ENCODE assay signal across 11 cellular contexts in the genomic region with DNA sequence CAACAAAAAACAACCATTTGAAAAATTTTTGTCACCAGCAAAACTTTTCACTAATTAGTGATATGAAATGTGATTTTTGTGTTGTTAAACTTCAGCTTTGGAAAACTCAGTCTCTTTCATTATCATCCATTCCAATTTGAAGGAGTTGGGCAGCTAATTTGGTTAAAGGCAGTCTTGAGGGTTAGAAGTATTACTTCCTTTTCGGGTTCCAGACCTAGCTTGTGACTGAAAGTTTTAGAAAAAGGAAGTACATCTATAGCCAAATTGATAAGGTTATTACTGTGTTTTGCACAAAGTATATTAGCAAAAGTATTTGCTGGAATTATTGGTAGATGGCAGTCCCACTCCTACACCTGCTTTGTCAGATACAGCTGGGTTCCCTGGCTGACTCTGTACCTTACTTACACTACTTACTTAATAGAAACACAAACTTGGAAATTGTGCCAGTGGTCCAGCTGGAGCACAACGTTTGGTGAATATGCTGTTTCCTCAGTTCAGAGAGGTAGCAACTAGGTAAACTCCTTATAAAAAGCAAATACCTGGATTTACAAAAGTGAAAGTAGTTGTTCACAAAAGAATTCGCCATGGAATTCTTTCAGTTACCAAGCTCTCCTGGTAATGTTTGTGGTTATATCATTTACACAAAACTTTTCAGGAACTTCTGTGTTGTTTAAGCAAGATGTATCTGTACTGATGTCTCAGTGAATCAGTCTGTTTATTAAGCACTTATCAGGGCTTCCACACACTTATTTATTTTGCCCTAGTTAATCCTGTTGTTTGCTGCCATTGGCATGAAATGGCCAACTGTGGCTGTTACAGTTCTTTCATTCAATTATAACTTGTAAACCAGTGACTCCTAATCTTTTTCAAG. TPM values are rescaled to one million over a fixed set of nuclear protein-coding genes. Genes with fewer than 3 reads are reported as not detected.
A peak's percentile ranks its signal among the peaks of the same experiment; 100 is the strongest.
DNase-seq lines count a peak whose midpoint lies in the region; ATAC-seq, FAIRE-seq and TF ChIP-seq lines count a peak whose summit lies in the region.
"Had no signal": no experiment of that assay in that cellular context is flagged by ENCODE, and none has a peak within 500 bp of the region (broad histone marks: within the 10 kb centered on the region; RNA-seq: fewer than 3 reads in every experiment).

No MANE protein-coding gene starts in this region.

- FAIRE-seq in GM12878 (lab: Jason Lieb, UNC): peak; percentile 54

- H3K4me3 ChIP-seq in GM12878 (no peak overlapping the region), tibial nerve (no peak overlapping the region)
- H3K4me3 ChIP-seq: right lobe of liver had no signal

- SMC1A ChIA-PET in GM12878 (lab: Charles Lee; ENCODE audit: uncharacterized antibody, unreplicated experiment): interaction anchor here (0.8 to 1.8 kb wide), 9 partner anchors 9 to 273 kb away, joined by 3 to 7 read pairs (median 3); no protein-coding TSS in a partner anchor

- BruUV-seq in GM12878 (replicated peaks; lab: Mats Ljungman, UMichigan): no TSS peak

- H3K9me3 ChIP-seq in GM12878 (replicated peaks; ENCODE audit: control insufficient read depth, insufficient read depth, low read length) (no peaks in the 10 kb centered on the region), tibial nerve (no peaks in the 10 kb centered on the region)
- H3K9me3 ChIP-seq: right lobe of liver had no signal

- no peak for TF ChIP-seq POLR2A in GM12878 (IDR thresholded peaks at IDR 0.05; ENCODE audit: low read depth, low read length)
- TF ChIP-seq POLR2A in tibial nerve (IDR thresholded peaks at IDR 0.05): no peak

- TF ChIP-seq RAD21 in GM12878 (IDR thresholded peaks at IDR 0.05; ENCODE audit: insufficient read depth, low read depth, low read length): no peak

- no peak overlapping the region for H2AFZ ChIP-seq in GM12878 (ENCODE audit: control insufficient read depth, low read depth, low read length)

- peak; percentile 66 for ATAC-seq in GM21423 (IDR thresholded peaks at IDR 0.05; ENCODE audit: unreplicated experiment)
- peak; percentile 74 for ATAC-seq in HG03442 (IDR thresholded peaks at IDR 0.05; ENCODE audit: unreplicated experiment)
- peak; percentile 78 for ATAC-seq in GM12878

- WGBS in GM12878 (ENCODE audit: insufficient coverage, insufficient replicate concordance, low lambda C conversion rate, missing lambda C conversion rate): 33% methylated on average over 3 of the region's 3 CpGs
- 71 to 78% methylated on average over 3 of the region's 3 CpGs for WGBS in tibial nerve, 2 donors

- peaks cover 3% of the 10 kb centered on the region for H3K79me2 ChIP-seq in GM12878 (ENCODE audit: control insufficient read depth, insufficient read depth, low read length)

- DNase-seq in DMS53 (lab: John Stamatoyannopoulos, UW): peak; percentile 53
- no peak for DNase-seq in GM12878 (ENCODE audit: low read depth, low spot score)
- no peak for DNase-seq in HEK293T (ENCODE audit: extremely low spot score)
- DNase-seq in tibial nerve (ENCODE audit: low spot score in 2 of 2): no peak
- no peak for DNase-seq in foreskin melanocyte
- no peak for DNase-seq in AG08395 (ENCODE audit: low spot score)
- DNase-seq: activated naive CD4-positive, alpha-beta T cell treated with anti-CD3 and anti-CD28 coated beads for 36 hours; CD4-positive, alpha-beta memory T cell; right lobe of liver had no signal

- H3K36me3 ChIP-seq in GM12878 (ENCODE audit: control insufficient read depth in 2 of 2, insufficient read depth in 2 of 2, low read length in 1 of 2) (peaks cover 7 to 31% of the 10 kb centered on the region in 2 experiments), tibial nerve (peaks cover 0 to 75% (median 0%) of the 10 kb centered on the region in 3 donors)

- in situ Hi-C loops in GM12878 (cut with MboI): no loop called here

- CTCF ChIA-PET in GM12878 (lab: Yijun Ruan, JAX) (interaction anchor here (0.6 to 1.3 kb wide), 4 partner anchors 32 to 431 kb away, joined by 3 to 5 read pairs (median 3); no protein-coding TSS in a partner anchor), HEK293T (lab: Yijun Ruan, JAX) (no interaction called here)

- H3K4me2 ChIP-seq in GM12878 (ENCODE audit: control insufficient read depth, insufficient read depth): peak overlapping the region; percentile 31

- H3K27ac ChIP-seq in GM12878 (ENCODE audit: control insufficient read depth, insufficient read depth): no peak overlapping the region; the same call in 1 of the 2 replicates
- H3K27ac ChIP-seq in tibial nerve: no peak overlapping the region
- H3K27ac ChIP-seq: right lobe of liver had no signal

- H3K9ac ChIP-seq in GM12878 (ENCODE audit: control insufficient read depth, insufficient read depth, low read length): no peak overlapping the region

- no peak for TF ChIP-seq EP300 in GM12878 (IDR thresholded peaks at IDR 0.05; ENCODE audit: borderline replicate concordance in 1 of 2, control insufficient read depth in 1 of 2, low read depth in 2 of 2, low read length in 2 of 2)
- peak in 1 of 2 donors; percentile 4 for TF ChIP-seq EP300 in tibial nerve (IDR thresholded peaks at IDR 0.05)

- H3K4me1 ChIP-seq in GM12878 (ENCODE audit: control insufficient read depth, insufficient read depth, low read length) (peaks cover 10% of the 10 kb centered on the region; the same call in 1 of the 2 replicates), tibial nerve (peaks cover 0 to 41% (median 2%) of the 10 kb centered on the region in 4 donors)

- no peaks in the 10 kb centered on the region for H4K20me1 ChIP-seq in GM12878 (ENCODE audit: control insufficient read depth, insufficient read depth)

- TF ChIP-seq CTCF in GM12878 (IDR thresholded peaks at IDR 0.05 in 2 of 3, conservative IDR thresholded peaks at IDR 0.05 in 1 of 3; ENCODE audit: control insufficient read depth in 2 of 3, extremely low read depth in 1 of 3, insufficient read depth in 1 of 3, low read depth in 3 of 3, low read length in 3 of 3): no peak
- TF ChIP-seq CTCF in tibial nerve (IDR thresholded peaks at IDR 0.05): no peak

- H3K27me3 ChIP-seq in GM12878 (replicated peaks in 1 of 2; ENCODE audit: control insufficient read depth in 2 of 2, insufficient read depth in 2 of 2, low read length in 1 of 2) (no peaks in the 10 kb centered on the region), tibial nerve (no peaks in the 10 kb centered on the region)
- H3K27me3 ChIP-seq: right lobe of liver had no signal

- POLR2A ChIA-PET in GM12878 (lab: Charles Lee): interaction anchor here (0.5 to 1.3 kb wide), 5 partner anchors 9 to 151 kb away, joined by 3 to 4 read pairs (median 4); partner anchors contain the start of gene SSR3
- POLR2A ChIA-PET in HEK293T (lab: Yijun Ruan, JAX): no interaction called here

- RAD21 ChIA-PET in GM12878 (lab: Charles Lee; ENCODE audit: unreplicated experiment): interaction anchor here (0.6 to 1.4 kb wide), 6 partner anchors 23 to 693 kb away, joined by 3 to 4 read pairs (median 3); partner anchors contain the start of gene SSR3

- intact Hi-C loops in GM12878 (cut with micrococcal nuclease; ENCODE audit: unreplicated experiment): no loop called here

TF ChIP-seq in GM12878, 131 proteins besides CTCF, POLR2A, EP300 and RAD21 (continues in another document):
- TF ChIP-seq SMAD5 (IDR thresholded peaks at IDR 0.05; ENCODE audit: low read depth) (no peak), ZNF24 (IDR thresholded peaks at IDR 0.05) (no peak), RUNX3 (IDR thresholded peaks at IDR 0.05; ENCODE audit: low read length) (no peak), POLR2AphosphoS2 (IDR thresholded peaks at IDR 0.05; ENCODE audit: low read depth, low read length) (no peak)
- TF ChIP-seq, protein P1, sequence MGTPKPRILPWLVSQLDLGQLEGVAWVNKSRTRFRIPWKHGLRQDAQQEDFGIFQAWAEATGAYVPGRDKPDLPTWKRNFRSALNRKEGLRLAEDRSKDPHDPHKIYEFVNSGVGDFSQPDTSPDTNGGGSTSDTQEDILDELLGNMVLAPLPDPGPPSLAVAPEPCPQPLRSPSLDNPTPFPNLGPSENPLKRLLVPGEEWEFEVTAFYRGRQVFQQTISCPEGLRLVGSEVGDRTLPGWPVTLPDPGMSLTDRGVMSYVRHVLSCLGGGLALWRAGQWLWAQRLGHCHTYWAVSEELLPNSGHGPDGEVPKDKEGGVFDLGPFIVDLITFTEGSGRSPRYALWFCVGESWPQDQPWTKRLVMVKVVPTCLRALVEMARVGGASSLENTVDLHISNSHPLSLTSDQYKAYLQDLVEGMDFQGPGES (IDR thresholded peaks at IDR 0.05): no peak

TF ChIP-seq in HEK293T, 16 proteins besides CTCF, POLR2A, EP300 and RAD21:
- TF ChIP-seq BHLHE40 (IDR thresholded peaks at IDR 0.05; ENCODE audit: borderline replicate concordance) (no peak), FOXM1 (IDR thresholded peaks at IDR 0.05; ENCODE audit: borderline replicate concordance) (no peak), FOXA1 (IDR thresholded peaks at IDR 0.05) (no peak), ZNF384 (IDR thresholded peaks at IDR 0.05) (no peak)

RNA-seq across cellular contexts. Expression of gene TIPARP, which starts 31.6 kb away (rescaled TPM):
- 60.0 and 68.9 TPM in 2 replicates for total RNA-seq in GM12878 (2013; cell fraction: nucleolus; rRNA removed)
- total RNA-seq in GM12878 (2014; rRNA removed): 17.8 and 23.4 TPM in 2 replicates
- total RNA-seq in GM12878 (2014; rRNA removed; fragmentation: Illumina TruSeq; extraction: Trizol): 21.5 TPM in 2 replicates
- 13.8 and 14.8 TPM in 2 replicates for total RNA-seq in GM12878 (2021)
- 12.8 TPM for polyA plus RNA-seq in GM12878 (2011; ENCODE audit: low read depth)
- polyA plus RNA-seq in GM12878 (2011; rRNA removed): 13.5 and 17.2 TPM in 2 replicates
- polyA plus RNA-seq in GM12878 (2011; cell fraction: cytosol; rRNA removed): 5.4 and 9.3 TPM in 2 replicates
- 12.0 and 17.3 TPM in 2 replicates for polyA plus RNA-seq in GM12878 (2011; cell fraction: nucleus; rRNA removed)
- polyA plus RNA-seq in GM12878 (2012): 16.9 and 22.4 TPM in 2 replicates
- polyA plus RNA-seq in GM12878 (2014; fragmentation: Illumina TruSeq; extraction: Trizol): 17.8 and 22.1 TPM in 2 replicates
- 1 to 10 TPM; 3.2 to 3.3 TPM for polyA plus RNA-seq in GM12878 (2014; fragmentation: Nextera tagmentation; extraction: Ambion mirVana)
- 7.6 and 9.3 TPM in 2 replicates for polyA plus RNA-seq in GM12878 (2014; rRNA removed)
- polyA plus RNA-seq in GM12878 (2016; fragmentation: Nextera tagmentation; extraction: Ambion mirVana): 1 to 10 TPM; 6.1 to 7.9 TPM
- 17.3 and 21.8 TPM in 2 replicates for polyA minus RNA-seq in GM12878 (2011; rRNA and poly(A)+ RNA removed)
- polyA minus RNA-seq in GM12878 (2011; cell fraction: cytosol; rRNA and poly(A)+ RNA removed): 6.5 and 7.7 TPM in 2 replicates
- 41.8 and 42.7 TPM in 2 replicates for polyA minus RNA-seq in GM12878 (2011; cell fraction: nucleus; rRNA and poly(A)+ RNA removed)
- total RNA-seq in tibial nerve: 100 to 1,000 TPM in 1 of 4 donors, 10 to 100 TPM in 3; 41.7 to 115 (median 65.3) TPM
